In genomic region chrX:6707497-6707896, GRCh38 we compare ENCODE assay signal across 15 cellular contexts.
DNase-seq lines count a peak whose midpoint lies in the region; ATAC-seq, FAIRE-seq and TF ChIP-seq lines count a peak whose summit lies in the region.
"Had no signal": no experiment of that assay in that cellular context is flagged by ENCODE, and none has a peak within 500 bp of the region (broad histone marks: within the 10 kb centered on the region; RNA-seq: fewer than 3 reads in every experiment).

No MANE protein-coding gene starts in this region.

- H3K27ac Mint-ChIP-seq in GM23338 = no peak overlapping the region

- H4K8ac ChIP-seq in neuronal stem cell (ENCODE audit: low read depth, low read length) = no peak overlapping the region

- H3K9me3 Mint-ChIP-seq in GM23338 = peaks cover 9% of the 10 kb centered on the region; the same call in 2 of the 3 replicates

- H2BK5ac ChIP-seq in neuronal stem cell (ENCODE audit: low read length) = no peak overlapping the region

- H3K79me1 ChIP-seq in neuronal stem cell (ENCODE audit: low read depth, low read length) = no peaks in the 10 kb centered on the region

- no peak for FAIRE-seq in frontal cortex (lab: Jason Lieb, UNC)

- DNase-seq in GM23338 (ENCODE audit: low spot score) (no peak), WERI-Rb-1 (no peak), neuronal stem cell (ENCODE audit: low spot score) (no peak), frontal cortex (ENCODE audit: low spot score in 2 of 2) (no peak), uterus (no peak), stomach (no peak)
- DNase-seq: 8988T; AML-193; Caco-2; CD8-positive, alpha-beta memory T cell; DND-41; GF-D8 had no signal

- no peak for TF ChIP-seq CTCF in GM23338 (conservative IDR thresholded peaks at IDR 0.05; ENCODE audit: low read depth in 2 of 2)
- no peak for TF ChIP-seq CTCF in WERI-Rb-1 (IDR thresholded peaks at IDR 0.05; ENCODE audit: low read depth, low read length)
- TF ChIP-seq CTCF in uterus (IDR thresholded peaks at IDR 0.05) = no peak
- no peak for TF ChIP-seq CTCF in stomach (IDR thresholded peaks at IDR 0.05)

- no peak overlapping the region for H3K14ac ChIP-seq in neuronal stem cell (ENCODE audit: low read length)

- H4K20me1 ChIP-seq in GM23338 (replicated peaks; ENCODE audit: insufficient read depth) = no peaks in the 10 kb centered on the region
- H4K20me1 ChIP-seq: BLaER1 had no signal

- intact Hi-C loops in uterus (cut with DNase I; ENCODE audit: low total_unique reads) (no loop called here), stomach (cut with DNase I; ENCODE audit: low total_unique reads) (no loop called here)

- ATAC-seq in GM23338 = no peak
- no peak for ATAC-seq in HG03354 (IDR thresholded peaks at IDR 0.05; ENCODE audit: poor library complexity, severe bottlenecking, unreplicated experiment)

- no CpG with 5 or more reads among the region's 6 CpGs for WGBS in neuronal stem cell (ENCODE audit: extremely low coverage in 2 of 2, insufficient read length in 2 of 2, insufficient replicate concordance in 1 of 2), 2 donors
- WGBS in stomach, 5 donors = 67 to 93% (median 79%) methylated on average over 6 of the region's 6 CpGs

- H3K9ac ChIP-seq in HUES6 (ENCODE audit: low read length) (no peak overlapping the region), neuronal stem cell (ENCODE audit: low read depth, low read length, poor library complexity) (no peak overlapping the region)
- H3K9ac ChIP-seq: BLaER1 had no signal

- H3K4me1 ChIP-seq in GM23338 (ENCODE audit: insufficient read depth) (no peaks in the 10 kb centered on the region), HUES6 (ENCODE audit: control insufficient read depth, insufficient read depth, low read length) (peaks cover 4% of the 10 kb centered on the region), neuronal stem cell (ENCODE audit: control insufficient read depth in 2 of 2, insufficient read depth in 1 of 2, low read depth in 1 of 2, low read length in 2 of 2) (peaks cover 0 to 5% of the 10 kb centered on the region in 2 donors), uterus (no peaks in the 10 kb centered on the region), stomach (no peaks in the 10 kb centered on the region)
- H3K4me1 ChIP-seq: BLaER1, Caco-2 had no signal

- H3K36me3 Mint-ChIP-seq in GM23338 (ENCODE audit: low read depth) = peaks cover 11% of the 10 kb centered on the region
- H3K36me3 Mint-ChIP-seq: CD8-positive, alpha-beta memory T cell had no signal

- peaks cover 30% of the 10 kb centered on the region for H3K9me3 ChIP-seq in HUES6 (ENCODE audit: control insufficient read depth, insufficient read depth, low read depth, low read length)
- H3K9me3 ChIP-seq in WERI-Rb-1 (ENCODE audit: severe bottlenecking) = peaks cover 3% of the 10 kb centered on the region
- peaks cover 0 to 2% of the 10 kb centered on the region in 2 donors for H3K9me3 ChIP-seq in neuronal stem cell (replicated peaks in 1 of 2; ENCODE audit: control insufficient read depth in 2 of 2, insufficient read depth in 1 of 2, low read depth in 1 of 2, low read length in 2 of 2)
- H3K9me3 ChIP-seq in uterus = no peaks in the 10 kb centered on the region
- H3K9me3 ChIP-seq in stomach = no peaks in the 10 kb centered on the region
- H3K9me3 ChIP-seq: BLaER1, Caco-2 had no signal

- no peak overlapping the region for H3K18ac ChIP-seq in neuronal stem cell (ENCODE audit: low read length)

- no peak overlapping the region for H3K4ac ChIP-seq in neuronal stem cell (ENCODE audit: low read length)

- H3K4me3 ChIP-seq in GM23338 (no peak overlapping the region), HUES6 (ENCODE audit: low read depth, low read length) (no peak overlapping the region), WERI-Rb-1 (ENCODE audit: low read depth, low read length) (no peak overlapping the region), neuronal stem cell (ENCODE audit: low read length in 2 of 2) (no peak overlapping the region), uterus (no peak overlapping the region), stomach (no peak overlapping the region)
- H3K4me3 ChIP-seq: BLaER1 had no signal

- no peak overlapping the region for H2AK5ac ChIP-seq in neuronal stem cell (ENCODE audit: low read depth, low read length)

- no peak overlapping the region for H3K4me3 Mint-ChIP-seq in GM23338
- H3K4me3 Mint-ChIP-seq: CD8-positive, alpha-beta memory T cell had no signal

- TF ChIP-seq POLR2A in uterus (IDR thresholded peaks at IDR 0.05) (no peak), stomach (IDR thresholded peaks at IDR 0.05) (no peak)

- H3K27ac ChIP-seq in GM23338 (ENCODE audit: low read depth) (peak overlapping the region; percentile 76; the same call in 1 of the 2 replicates), HUES6 (ENCODE audit: low read depth, low read length) (peak overlapping the region; percentile 58; the same call in 1 of the 2 replicates), WERI-Rb-1 (peak overlapping the region; percentile 69), neuronal stem cell (replicated peaks; ENCODE audit: low read length) (peak overlapping the region; percentile 71), uterus (no peak overlapping the region), stomach (no peak overlapping the region)
- H3K27ac ChIP-seq: BLaER1 had no signal

- H3K36me3 ChIP-seq in GM23338 (ENCODE audit: insufficient read depth) = no peaks in the 10 kb centered on the region
- peaks cover 10% of the 10 kb centered on the region; the same call in 1 of the 2 replicates for H3K36me3 ChIP-seq in HUES6 (ENCODE audit: control insufficient read depth, insufficient read depth, low read length)
- no peaks in the 10 kb centered on the region for H3K36me3 ChIP-seq in WERI-Rb-1
- H3K36me3 ChIP-seq in neuronal stem cell (replicated peaks in 1 of 2; ENCODE audit: control insufficient read depth in 2 of 2, insufficient read depth in 2 of 2, low read length in 2 of 2) = no peaks in the 10 kb centered on the region
- H3K36me3 ChIP-seq in uterus = no peaks in the 10 kb centered on the region
- H3K36me3 ChIP-seq in stomach = no peaks in the 10 kb centered on the region
- H3K36me3 ChIP-seq: BLaER1 had no signal

- no peak overlapping the region for H2BK15ac ChIP-seq in neuronal stem cell (ENCODE audit: low read length)

- no peak overlapping the region for H4K91ac ChIP-seq in neuronal stem cell (ENCODE audit: low read depth, low read length, poor library complexity)

- no peaks in the 10 kb centered on the region; the same call in 2 of the 3 replicates for H3K4me1 Mint-ChIP-seq in GM23338
- H3K4me1 Mint-ChIP-seq: CD8-positive, alpha-beta memory T cell had no signal

- no peak overlapping the region for H2BK120ac ChIP-seq in neuronal stem cell (ENCODE audit: low read depth, low read length)

- no peaks in the 10 kb centered on the region for H3K9me2 ChIP-seq in GM23338 (ENCODE audit: insufficient read depth)

- H3K27me3 ChIP-seq in GM23338 (ENCODE audit: insufficient read depth) (no peaks in the 10 kb centered on the region), HUES6 (ENCODE audit: control insufficient read depth, insufficient read depth, low read length) (no peaks in the 10 kb centered on the region), WERI-Rb-1 (ENCODE audit: insufficient read depth, low read depth, severe bottlenecking) (no peaks in the 10 kb centered on the region), neuronal stem cell (ENCODE audit: control insufficient read depth in 3 of 3, insufficient read depth in 3 of 3, low read depth in 1 of 3, low read length in 3 of 3) (no peaks in the 10 kb centered on the region), uterus (no peaks in the 10 kb centered on the region), stomach (no peaks in the 10 kb centered on the region)
- H3K27me3 ChIP-seq: BLaER1 had no signal

- H3K27me3 Mint-ChIP-seq in GM23338 (ENCODE audit: insufficient read depth, low read depth, poor library complexity) = no peaks in the 10 kb centered on the region
- H3K27me3 Mint-ChIP-seq: CD8-positive, alpha-beta memory T cell had no signal

- no peak overlapping the region for H3K23ac ChIP-seq in neuronal stem cell (ENCODE audit: low read depth, low read length, poor library complexity)

- H2BK12ac ChIP-seq in neuronal stem cell (ENCODE audit: low read length) = no peak overlapping the region

- H3K4me2 ChIP-seq in GM23338 = no peak overlapping the region
- H3K4me2 ChIP-seq in neuronal stem cell (ENCODE audit: insufficient read depth, low read length, poor library complexity, severe bottlenecking) = no peak overlapping the region
- H3K4me2 ChIP-seq: BLaER1 had no signal

- H2AFZ ChIP-seq in GM23338 (no peak overlapping the region), neuronal stem cell (ENCODE audit: low read length) (no peak overlapping the region)

- no peaks in the 10 kb centered on the region for H3K79me2 ChIP-seq in GM23338 (replicated peaks; ENCODE audit: insufficient read depth)

- H3F3A ChIP-seq in GM23338 (replicated peaks; ENCODE audit: low read depth) = no peaks in the 10 kb centered on the region

- no peak for TF ChIP-seq EP300 in stomach (IDR thresholded peaks at IDR 0.05)

TF ChIP-seq in GM23338, 12 proteins besides CTCF, POLR2A, EP300 and RAD21 (continues in another document):
- TF ChIP-seq REST (IDR thresholded peaks at IDR 0.05; ENCODE audit: unreplicated experiment) = no peak
- no peak for TF ChIP-seq ZNF114 (CRISPR knock-in tag; IDR thresholded peaks at IDR 0.05)
- no peak for TF ChIP-seq NANOG (IDR thresholded peaks at IDR 0.05; ENCODE audit: borderline replicate concordance)

Comparison
In these comparisons a context has a peak if more than half of its experiments do, and no peak if none do; other contexts are left out.
1. H3K27ac ChIP-seq: peak in GM23338 (single experiment), HUES6 (single experiment), WERI-Rb-1 (single experiment) and neuronal stem cell (single experiment); none in uterus (0 of 2) and stomach (0 of 5).